ENCODE assay signal across 23 cellular contexts in the genomic region with DNA sequence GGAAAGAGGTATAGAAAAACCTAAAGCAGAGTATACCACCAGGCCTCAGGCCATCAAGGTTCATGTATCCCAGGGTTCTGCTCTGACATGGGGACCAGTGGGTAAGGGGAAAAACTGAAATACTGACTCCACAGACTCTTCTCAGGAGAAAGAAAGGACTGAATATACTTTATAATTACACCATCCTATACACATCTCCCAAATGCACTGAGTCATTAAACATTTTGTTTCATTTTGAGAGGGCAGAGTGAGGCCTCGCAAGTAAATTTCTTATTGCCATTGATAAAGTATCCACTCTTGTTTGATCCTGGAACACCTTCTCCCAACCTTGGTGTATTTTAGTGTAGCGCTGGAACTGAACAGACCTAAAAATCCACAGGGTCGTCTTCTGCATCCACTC.
"Had no signal": no experiment of that assay in that cellular context is flagged by ENCODE, and none has a peak within 500 bp of the region (broad histone marks: within the 10 kb centered on the region; RNA-seq: fewer than 3 reads in every experiment).

No MANE protein-coding gene starts in this region.

- DNase-seq: activated CD4-positive, alpha-beta T cell treated with anti-CD3 and anti-CD28 coated beads for 4 hours; activated CD8-positive, alpha-beta T cell treated with anti-CD3 and anti-CD28 coated beads, Interleukin-2, amount 10 ng/mL, durations not matched to agents 7 days and 5 days; activated effector memory CD4-positive, alpha-beta T cell treated with Interleukin-2 at 50 U/mL for 16 hours; activated naive CD4-positive, alpha-beta T cell; activated naive CD8-positive, alpha-beta T cell treated with anti-CD3 and anti-CD28 coated beads, Interleukin-2, amount 10 ng/mL, durations not matched to agents 7 days and 5 days; adrenal gland; anterior cingulate cortex; caudate nucleus; Karpas-422; MM.1S; NCI-H1105; NCI-H1436; NCI-H1694 treated with DMSO at 0.1 percent for 48 hours; NCI-H2029 treated with DMSO at 0.1 percent for 48 hours; NCI-H345; NCI-H510A; NCI-H526 treated with DMSO at 0.1 percent for 48 hours; NCI-H82; SIG-M5; T-cell; WERI-Rb-1 had no signal

- H3K27ac Mint-ChIP-seq: activated CD8-positive, alpha-beta T cell treated with anti-CD3 and anti-CD28 coated beads, Interleukin-2, amount 10 ng/mL, durations not matched to agents 7 days and 5 days; activated naive CD8-positive, alpha-beta T cell treated with anti-CD3 and anti-CD28 coated beads, Interleukin-2, amount 10 ng/mL, durations not matched to agents 7 days and 5 days; T-cell had no signal

- H3K36me3 ChIP-seq: adrenal gland had no signal

- H3K27ac ChIP-seq: adrenal gland, WERI-Rb-1 had no signal

- H3K36me3 Mint-ChIP-seq: T-cell had no signal

- H3K4me3 ChIP-seq: adrenal gland, K562 had no signal

- H3K27me3 Mint-ChIP-seq: activated naive CD8-positive, alpha-beta T cell treated with anti-CD3 and anti-CD28 coated beads, Interleukin-2, amount 10 ng/mL, durations not matched to agents 7 days and 5 days; T-cell had no signal

- H3K4me3 Mint-ChIP-seq: activated CD8-positive, alpha-beta T cell treated with anti-CD3 and anti-CD28 coated beads, Interleukin-2, amount 10 ng/mL, durations not matched to agents 7 days and 5 days; activated naive CD8-positive, alpha-beta T cell treated with anti-CD3 and anti-CD28 coated beads, Interleukin-2, amount 10 ng/mL, durations not matched to agents 7 days and 5 days; activated T-helper 1 cell treated with anti-CD3 and anti-CD28 coated beads, Interleukin-12 subunit alpha, Interleukin-12 subunit beta, Interleukin-2, Interleukin-4 antibody, amounts not matched to agents 30 ng/mL and 10 ng/mL and 1 ng/mL, durations not matched to agents 14 hours and 24 hours and 36 hours; T-cell had no signal

- H3K27me3 ChIP-seq: adrenal gland had no signal

- H3K9me3 Mint-ChIP-seq: activated naive CD8-positive, alpha-beta T cell treated with anti-CD3 and anti-CD28 coated beads, Interleukin-2, amount 10 ng/mL, durations not matched to agents 7 days and 5 days; activated T-helper 1 cell treated with anti-CD3 and anti-CD28 coated beads, Interleukin-12 subunit alpha, Interleukin-12 subunit beta, Interleukin-2, Interleukin-4 antibody, amounts not matched to agents 30 ng/mL and 10 ng/mL and 1 ng/mL, durations not matched to agents 14 hours and 24 hours and 36 hours; T-cell had no signal

- H3K9me3 ChIP-seq: adrenal gland had no signal

- ATAC-seq: activated CD8-positive, alpha-beta T cell treated with anti-CD3 and anti-CD28 coated beads, Interleukin-2, amount 10 ng/mL, durations not matched to agents 7 days and 5 days; K562; T-cell had no signal
